1 cellular context compared by ENCODE assay signal in genomic region chr3:152263711-152264110, GRCh38.
TF ChIP-seq lines count a peak whose summit lies in the region.

No MANE protein-coding gene starts in this region.

TF ChIP-seq in K562, 482 proteins besides CTCF, POLR2A, EP300 and RAD21 (continued from another document):
- TF ChIP-seq CHAMP1 (IDR thresholded peaks at IDR 0.05) (0 out of 2 replicates have a peak, but pooled peaks have one; percentile 18), ZNF316 (IDR thresholded peaks at IDR 0.05) (peak; percentile 72), AFF1 (IDR thresholded peaks at IDR 0.05; ENCODE audit: low read depth in 1 of 2, partially characterized antibody in 2 of 2) (no peak), EHMT2 (IDR thresholded peaks at IDR 0.05) (0 out of 2 replicates have a peak, but pooled peaks have one; percentile 16), TRIM24 (IDR thresholded peaks at IDR 0.05) (peak; percentile 12 to 52; a peak in 3 of 4 replicates)
